1 cellular context compared by ENCODE assay signal in genomic region chr19:46262684-46263296, GRCh38.
TF ChIP-seq lines count a peak whose summit lies in the region.

No MANE protein-coding gene starts in this region.

TF ChIP-seq in HEK293, 187 proteins besides CTCF, POLR2A, EP300 and RAD21 (continued from another document):
- TF ChIP-seq TSHZ1 (tag by site-specific recombination; IDR thresholded peaks at IDR 0.05; ENCODE audit: borderline replicate concordance) (peak; percentile 42; the same call in 1 of the 2 replicates), ZNF843 (tag by site-specific recombination; IDR thresholded peaks at IDR 0.05) (peak; percentile 76), ZBTB21 (tag by site-specific recombination; IDR thresholded peaks at IDR 0.05) (peak; percentile 55), SP7 (tag by site-specific recombination; IDR thresholded peaks at IDR 0.05) (peak; percentile 94), ZBTB10 (tag by site-specific recombination; IDR thresholded peaks at IDR 0.05) (0 out of 2 replicates have a peak, but pooled peaks have one; percentile 25), INSM2 (tag by site-specific recombination; IDR thresholded peaks at IDR 0.05) (peak; percentile 80), ZFP69B (tag by site-specific recombination; IDR thresholded peaks at IDR 0.05) (0 out of 2 replicates have a peak, but pooled peaks have one; percentile 16), SALL2 (tag by site-specific recombination; IDR thresholded peaks at IDR 0.05; ENCODE audit: borderline replicate concordance) (peak; percentile 26; the same call in 1 of the 2 replicates), SP3 (tag by site-specific recombination; IDR thresholded peaks at IDR 0.05) (0 out of 2 replicates have a peak, but pooled peaks have one; percentile 29), RBAK (tag by site-specific recombination; IDR thresholded peaks at IDR 0.05) (0 out of 2 replicates have a peak, but pooled peaks have one; percentile 13), PRDM10 (tag by site-specific recombination; IDR thresholded peaks at IDR 0.05) (peak; percentile 93), ZNF629 (tag by site-specific recombination; IDR thresholded peaks at IDR 0.05) (peak; percentile 66), SP2 (tag by site-specific recombination; IDR thresholded peaks at IDR 0.05) (0 out of 2 replicates have a peak, but pooled peaks have one; percentile 10), ZXDB (tag by site-specific recombination; IDR thresholded peaks at IDR 0.05) (peak; percentile 42), ZEB2 (tag by site-specific recombination; IDR thresholded peaks at IDR 0.05) (peak; percentile 68)
